ENCODE assay signal across 1 cellular context in genomic region chr12:99960312-99960711, GRCh38.
TF ChIP-seq lines count a peak whose summit lies in the region.

No MANE protein-coding gene starts in this region.

TF ChIP-seq in endothelial cell of umbilical vein, 7 proteins besides CTCF, POLR2A, EP300 and RAD21:
- TF ChIP-seq EZH2 (IDR thresholded peaks at IDR 0.05; ENCODE audit: borderline replicate concordance, low read depth, low read length, severe bottlenecking) (no peak), MYC (IDR thresholded peaks at IDR 0.05; ENCODE audit: low read depth, low read length) (no peak), GATA2 (IDR thresholded peaks at IDR 0.05; ENCODE audit: insufficient read depth, insufficient read length, low read depth, low read length) (no peak), POLR2AphosphoS5 (IDR thresholded peaks at IDR 0.05; ENCODE audit: insufficient read depth, low read depth, low read length) (no peak)
